8 cellular contexts compared by ENCODE assay signal in genomic region chr3:16264708-16265454, GRCh38. TPM values are rescaled to one million over a fixed set of nuclear protein-coding genes. Genes with fewer than 3 reads are reported as not detected.
DNase-seq lines count a peak whose midpoint lies in the region; ATAC-seq and TF ChIP-seq lines count a peak whose summit lies in the region.

Gene DPH3 (minus strand): TSS chr3:16264943. CDS start chr3:16264876, 67 bp downstream.
Gene OXNAD1 (plus strand): TSS chr3:16265212. CDS start chr3:16270953, 5,741 bp downstream.

- H3K4me2 ChIP-seq in parathyroid adenoma (ENCODE audit: low read length), result peak within 1 kb of the TSS; percentile 90

- H3K27ac Mint-ChIP-seq in activated naive CD8-positive, alpha-beta T cell treated with anti-CD3 and anti-CD28 coated beads, Interleukin-2, amount 50 U/mL, for 24 hours, result peak within 1 kb of the TSS; percentile 98

- peak within 1 kb of the TSS; percentile 97 for H2AFZ ChIP-seq in parathyroid adenoma

- peak; percentile 17 to 87 for TF ChIP-seq POLR2A in tibial nerve (IDR thresholded peaks at IDR 0.05)

- H3K4me3 Mint-ChIP-seq in activated naive CD8-positive, alpha-beta T cell treated with anti-CD3 and anti-CD28 coated beads, Interleukin-2, amount 50 U/mL, for 24 hours, result peak within 1 kb of the TSS; percentile 92

- WGBS in tibial nerve, 2 donors, result 0% methylated on average over 53 to 54 of the region's 61 CpGs

- peaks cover 13% of the 10 kb centered on the region for H3K36me3 Mint-ChIP-seq in activated naive CD8-positive, alpha-beta T cell treated with anti-CD3 and anti-CD28 coated beads, Interleukin-2, amount 50 U/mL, for 24 hours (ENCODE audit: low read depth)

- peaks cover 2% of the 10 kb centered on the region for H3K27me3 Mint-ChIP-seq in activated naive CD8-positive, alpha-beta T cell treated with anti-CD3 and anti-CD28 coated beads, Interleukin-2, amount 50 U/mL, for 24 hours

- H3K4me3 ChIP-seq in cardiac muscle cell, result peak within 1 kb of the TSS; percentile 62
- peak within 1 kb of the TSS; percentile 93 for H3K4me3 ChIP-seq in parathyroid adenoma (ENCODE audit: low read depth, low read length)
- H3K4me3 ChIP-seq in tibial nerve, result peak within 1 kb of the TSS; percentile 57 to 86 (median 79)

- peak within 1 kb of the TSS; percentile 75 for H3K9ac ChIP-seq in parathyroid adenoma

- no peaks in the 10 kb centered on the region for H3K9me3 ChIP-seq in cardiac muscle cell (ENCODE audit: low read depth)
- no peaks in the 10 kb centered on the region for H3K9me3 ChIP-seq in parathyroid adenoma (ENCODE audit: control insufficient read depth, low read length)
- H3K9me3 ChIP-seq in tibial nerve, result no peaks in the 10 kb centered on the region

- H3K9me3 Mint-ChIP-seq in activated naive CD8-positive, alpha-beta T cell treated with anti-CD3 and anti-CD28 coated beads, Interleukin-2, amount 50 U/mL, for 24 hours, result no peaks in the 10 kb centered on the region

- H3K4me1 Mint-ChIP-seq in activated naive CD8-positive, alpha-beta T cell treated with anti-CD3 and anti-CD28 coated beads, Interleukin-2, amount 50 U/mL, for 24 hours, result peaks cover 32% of the 10 kb centered on the region

- H3K27me3 ChIP-seq in cardiac muscle cell, result no peaks in the 10 kb centered on the region
- no peaks in the 10 kb centered on the region for H3K27me3 ChIP-seq in parathyroid adenoma (ENCODE audit: control insufficient read depth, insufficient read depth, low read length)
- no peaks in the 10 kb centered on the region for H3K27me3 ChIP-seq in tibial nerve

- peak within 1 kb of the TSS; percentile 96 for H3K27ac ChIP-seq in cardiac muscle cell
- peak within 1 kb of the TSS; percentile 87 for H3K27ac ChIP-seq in parathyroid adenoma
- H3K27ac ChIP-seq in tibial nerve, result peak within 1 kb of the TSS; percentile 82 to 95 (median 90)

- H3K79me2 ChIP-seq in parathyroid adenoma, result peaks cover 6% of the 10 kb centered on the region

- DNase-seq in NCI-H1417 treated with DMSO at 0.1 percent for 48 hours (lab: John Stamatoyannopoulos, UW) (peak; percentile 65), SW480 (ENCODE audit: low spot score) (peak; percentile 98), cardiac muscle cell (ENCODE audit: low read depth in 1 of 2, low spot score in 1 of 2) (peak; percentile 100), tibial nerve (ENCODE audit: low spot score in 2 of 2) (peak; percentile 99 to 100)
- peak; percentile 99 for DNase-seq in activated naive CD8-positive, alpha-beta T cell treated with anti-CD3 and anti-CD28 coated beads, Interleukin-2, amount 50 U/mL, for 24 hours

- peak; percentile 99 for ATAC-seq in HG02763 (IDR thresholded peaks at IDR 0.05; ENCODE audit: unreplicated experiment)
- ATAC-seq in activated naive CD8-positive, alpha-beta T cell treated with anti-CD3 and anti-CD28 coated beads, Interleukin-2, amount 50 U/mL, for 24 hours, result peak; percentile 98

- 0 out of 3 replicates have a peak, but pooled peaks have one; percentile 7 for TF ChIP-seq CTCF in GM12872 (IDR thresholded peaks at IDR 0.05; ENCODE audit: insufficient read depth, low read depth, low read length)
- TF ChIP-seq CTCF in cardiac muscle cell (IDR thresholded peaks at IDR 0.05; ENCODE audit: low read depth, low read length), result no peak
- TF ChIP-seq CTCF in parathyroid adenoma (IDR thresholded peaks at IDR 0.05), result peak; percentile 6
- peak in 2 of 5 experiments; percentile 65 to 70 for TF ChIP-seq CTCF in tibial nerve (IDR thresholded peaks at IDR 0.05)

- H3K36me3 ChIP-seq in cardiac muscle cell (peaks cover 14% of the 10 kb centered on the region), parathyroid adenoma (ENCODE audit: control insufficient read depth, insufficient read depth, low read length) (no peaks in the 10 kb centered on the region), tibial nerve (peaks cover 0 to 19% (median 0%) of the 10 kb centered on the region in 3 donors)

- peaks cover 20% of the 10 kb centered on the region for H3K4me1 ChIP-seq in cardiac muscle cell (ENCODE audit: low read depth)
- peaks cover 4% of the 10 kb centered on the region for H3K4me1 ChIP-seq in parathyroid adenoma
- H3K4me1 ChIP-seq in tibial nerve, result peaks cover 6 to 61% (median 21%) of the 10 kb centered on the region in 4 donors

- TF ChIP-seq EP300 in tibial nerve (IDR thresholded peaks at IDR 0.05), result peak; percentile 96 to 99

RNA-seq across cellular contexts. Expression of gene DPH3, which starts in this region (rescaled TPM):
- 7.9 and 13.4 TPM in 2 replicates for total RNA-seq in cardiac muscle cell
- polyA plus RNA-seq in cardiac muscle cell, result 28.2 and 30.0 TPM in 2 replicates
- total RNA-seq in tibial nerve, result 10 to 100 TPM; 11.4 to 20.5 (median 19.1) TPM

RNA-seq across cellular contexts. Expression of gene OXNAD1, which starts in this region (rescaled TPM):
- 21.5 and 33.7 TPM in 2 replicates for total RNA-seq in cardiac muscle cell
- polyA plus RNA-seq in cardiac muscle cell, result 33.6 and 38.2 TPM in 2 replicates
- total RNA-seq in tibial nerve, result 10 to 100 TPM; 11.4 to 14.9 (median 13.1) TPM

Comparison
In these comparisons a context has a peak if more than half of its experiments do, and no peak if none do; other contexts are left out.
1. Peak in every context shown above with its lines: DNase-seq, ATAC-seq, H3K4me3 ChIP-seq and H3K27ac ChIP-seq.